Comparison of ENCODE assay signal across 8 cellular contexts in the genomic region with DNA sequence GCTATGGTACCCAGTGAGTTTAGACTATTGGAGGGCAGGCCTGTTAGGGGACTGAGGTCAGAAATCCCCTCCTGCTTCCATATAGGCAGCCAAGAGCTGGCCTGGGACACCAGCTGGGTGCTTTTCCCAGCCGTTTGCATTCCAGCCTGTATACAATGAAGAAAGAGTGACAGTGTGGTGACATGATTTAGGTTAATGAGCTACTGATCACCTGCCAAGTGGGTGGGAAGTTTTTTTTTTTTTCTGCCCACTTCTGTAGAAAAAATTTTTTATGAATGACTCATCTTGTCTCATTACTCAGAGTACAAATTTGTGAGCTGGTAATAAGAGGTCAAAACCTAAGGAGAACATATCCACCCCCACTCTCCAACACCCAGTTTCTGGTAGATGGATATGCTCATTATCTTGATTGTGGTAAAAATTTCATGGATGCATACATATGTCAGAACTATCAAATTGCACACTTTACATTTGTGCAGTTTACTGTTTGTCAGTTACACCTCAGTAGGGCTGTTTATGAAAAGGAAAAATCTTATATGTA. TPM values are rescaled to one million over a fixed set of nuclear protein-coding genes. Genes with fewer than 3 reads are reported as not detected.
A peak's percentile ranks its signal among the peaks of the same experiment; 100 is the strongest.
DNase-seq lines count a peak whose midpoint lies in the region; ATAC-seq lines count a peak whose summit lies in the region.

No MANE protein-coding gene starts in this region.

- no peaks in the 10 kb centered on the region for H3K27me3 Mint-ChIP-seq in activated naive CD8-positive, alpha-beta T cell treated with anti-CD3 and anti-CD28 coated beads, Interleukin-2, amount 50 U/mL, for 24 hours
- H3K27me3 Mint-ChIP-seq in activated naive CD8-positive, alpha-beta T cell treated with anti-CD3 and anti-CD28 coated beads for 36 hours, result peaks cover 3% of the 10 kb centered on the region

- peaks cover 13% of the 10 kb centered on the region for H3K4me1 Mint-ChIP-seq in activated naive CD8-positive, alpha-beta T cell treated with anti-CD3 and anti-CD28 coated beads, Interleukin-2, amount 50 U/mL, for 24 hours
- H3K4me1 Mint-ChIP-seq in activated naive CD8-positive, alpha-beta T cell treated with anti-CD3 and anti-CD28 coated beads for 36 hours, result peaks cover 7% of the 10 kb centered on the region

- no peak for DNase-seq in activated naive CD8-positive, alpha-beta T cell treated with anti-CD3 and anti-CD28 coated beads, Interleukin-2, amount 50 U/mL, for 24 hours
- DNase-seq in activated naive CD8-positive, alpha-beta T cell treated with anti-CD3 and anti-CD28 coated beads for 36 hours, result no peak
- DNase-seq in RPMI7951 (ENCODE audit: low read depth) (peak; percentile 81), glomerular visceral epithelial cell (ENCODE audit: extremely low spot score) (peak; percentile 89), Kasumi-1 (lab: John Stamatoyannopoulos, UW) (no peak)

- H3K9me3 Mint-ChIP-seq in activated naive CD8-positive, alpha-beta T cell treated with anti-CD3 and anti-CD28 coated beads, Interleukin-2, amount 50 U/mL, for 24 hours, result no peaks in the 10 kb centered on the region
- no peaks in the 10 kb centered on the region for H3K9me3 Mint-ChIP-seq in activated naive CD8-positive, alpha-beta T cell treated with anti-CD3 and anti-CD28 coated beads for 36 hours

- ATAC-seq in activated naive CD8-positive, alpha-beta T cell treated with anti-CD3 and anti-CD28 coated beads, Interleukin-2, amount 50 U/mL, for 24 hours, result peak; percentile 85
- no peak for ATAC-seq in HG02763 (IDR thresholded peaks at IDR 0.05; ENCODE audit: unreplicated experiment)
- no peak for ATAC-seq in HG02981 (IDR thresholded peaks at IDR 0.05; ENCODE audit: unreplicated experiment)
- no peak for ATAC-seq in HG02840 (IDR thresholded peaks at IDR 0.05; ENCODE audit: low FRiP score, unreplicated experiment)

- no peak overlapping the region for H3K27ac Mint-ChIP-seq in activated naive CD8-positive, alpha-beta T cell treated with anti-CD3 and anti-CD28 coated beads, Interleukin-2, amount 50 U/mL, for 24 hours
- H3K27ac Mint-ChIP-seq in activated naive CD8-positive, alpha-beta T cell treated with anti-CD3 and anti-CD28 coated beads for 36 hours, result no peak overlapping the region

- H3K36me3 Mint-ChIP-seq in activated naive CD8-positive, alpha-beta T cell treated with anti-CD3 and anti-CD28 coated beads, Interleukin-2, amount 50 U/mL, for 24 hours (ENCODE audit: low read depth), result no peaks in the 10 kb centered on the region
- no peaks in the 10 kb centered on the region for H3K36me3 Mint-ChIP-seq in activated naive CD8-positive, alpha-beta T cell treated with anti-CD3 and anti-CD28 coated beads for 36 hours

- H3K4me3 Mint-ChIP-seq in activated naive CD8-positive, alpha-beta T cell treated with anti-CD3 and anti-CD28 coated beads, Interleukin-2, amount 50 U/mL, for 24 hours, result no peak overlapping the region
- no peak overlapping the region for H3K4me3 Mint-ChIP-seq in activated naive CD8-positive, alpha-beta T cell treated with anti-CD3 and anti-CD28 coated beads for 36 hours

RNA-seq across cellular contexts. Expression of gene CGN, which starts 16.4 kb away (rescaled TPM):
- 1 to 10 TPM; 1.3 to 2.0 TPM for total RNA-seq in activated naive CD8-positive, alpha-beta T cell treated with anti-CD3 and anti-CD28 coated beads for 36 hours
- under 0.01 and 0.10 TPM in 2 replicates for total RNA-seq in RPMI7951 (2014; rRNA removed; shearing (Covaris generic))

RNA-seq across cellular contexts. Expression of gene POGZ, which starts 35.5 kb away (rescaled TPM):
- total RNA-seq in activated naive CD8-positive, alpha-beta T cell treated with anti-CD3 and anti-CD28 coated beads for 36 hours, result 10 to 100 TPM; 52.1 to 63.1 TPM
- 9.5 and 13.5 TPM in 2 replicates for total RNA-seq in RPMI7951 (2014; rRNA removed; shearing (Covaris generic))

RNA-seq across cellular contexts. Expression of gene TUFT1, which starts 45.3 kb away (rescaled TPM):
- 1 to 10 TPM; 2.3 to 2.9 TPM for total RNA-seq in activated naive CD8-positive, alpha-beta T cell treated with anti-CD3 and anti-CD28 coated beads for 36 hours
- 2.3 and 3.8 TPM in 2 replicates for total RNA-seq in RPMI7951 (2014; rRNA removed; shearing (Covaris generic))

Comparison
In these comparisons a context has a peak if more than half of its experiments do, and no peak if none do; other contexts are left out.
1. DNase-seq: peak in RPMI7951 (single experiment) and glomerular visceral epithelial cell (single experiment); none in activated naive CD8-positive, alpha-beta T cell treated with anti-CD3 and anti-CD28 coated beads, Interleukin-2, amount 50 U/mL, for 24 hours (single experiment), activated naive CD8-positive, alpha-beta T cell treated with anti-CD3 and anti-CD28 coated beads for 36 hours (single experiment) and Kasumi-1 (0 of 2).